Comparison of ENCODE assay signal across 35 cellular contexts in genomic region chr18:22882084-22882483, GRCh38.
"Had no signal": no experiment of that assay in that cellular context is flagged by ENCODE, and none has a peak within 500 bp of the region (broad histone marks: within the 10 kb centered on the region; RNA-seq: fewer than 3 reads in every experiment).

No MANE protein-coding gene starts in this region.

- H3K4me3 ChIP-seq: MG63 had no signal

- H3K27me3 ChIP-seq: MG63 had no signal

- H3K9me3 ChIP-seq: MG63 had no signal

- H3K36me3 ChIP-seq: MG63 had no signal

- DNase-seq: MG63, MM.1S, MV-4-11, NCI-H1048, NCI-H1092, NCI-H1092 treated with DMSO at 0.1 percent for 48 hours, NCI-H1105, NCI-H1105 treated with DMSO at 0.1 percent for 48 hours, NCI-H1417, NCI-H1436, NCI-H1436 treated with DMSO at 0.1 percent for 48 hours, NCI-H146, NCI-H1694, NCI-H1694 treated with DMSO at 0.1 percent for 48 hours, NCI-H187, NCI-H187 treated with DMSO at 0.1 percent for 48 hours, NCI-H1930, NCI-H2029, NCI-H2029 treated with DMSO at 0.1 percent for 48 hours, NCI-H2081, NCI-H2081 treated with DMSO at 0.1 percent for 48 hours, NCI-H2107, NCI-H2171, NCI-H2171 treated with DMSO at 0.1 percent for 48 hours, NCI-H2227 treated with DMSO at 0.1 percent for 48 hours, NCI-H226, NCI-H345, NCI-H446, NCI-H446 treated with DMSO at 0.1 percent for 48 hours, NCI-H510A, NCI-H510A treated with DMSO at 0.1 percent for 48 hours, NCI-H524, NCI-H524 treated with DMSO at 0.1 percent for 48 hours, NCI-H526, NCI-H526 treated with DMSO at 0.1 percent for 48 hours had no signal
